In the genomic region with DNA sequence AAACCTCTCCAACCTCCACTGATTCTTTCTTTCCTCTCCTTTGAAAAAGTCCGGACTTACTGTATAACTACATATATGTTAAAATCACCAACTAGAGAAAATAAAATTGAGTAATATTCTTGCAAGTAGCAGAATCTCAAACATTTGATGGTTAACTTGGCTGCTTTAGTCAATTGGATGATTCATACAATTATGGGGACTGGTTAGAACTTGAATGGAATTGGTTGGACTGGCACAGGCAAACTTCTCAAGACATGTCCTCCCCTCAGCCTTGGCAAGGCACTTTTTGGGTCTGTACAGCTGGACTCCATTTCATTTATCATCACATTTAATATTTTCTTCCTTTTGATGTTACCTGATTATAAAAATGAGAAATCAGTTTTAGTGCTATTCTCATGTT, we compare ENCODE assay signal across 15 cellular contexts. TPM values are rescaled to one million over a fixed set of nuclear protein-coding genes. Genes with fewer than 3 reads are reported as not detected.
"Had no signal": no experiment of that assay in that cellular context is flagged by ENCODE, and none has a peak within 500 bp of the region (broad histone marks: within the 10 kb centered on the region; RNA-seq: fewer than 3 reads in every experiment).

No MANE protein-coding gene starts in this region.

- H3K27ac ChIP-seq: coronary artery, thyroid gland, vagina had no signal

- H3K9me3 ChIP-seq: heart right ventricle, pancreas, stomach, thyroid gland, vagina had no signal

- H3K4me3 Mint-ChIP-seq: activated CD4-positive, alpha-beta T cell treated with anti-CD3 and anti-CD28 coated beads for 36 hours; activated naive CD4-positive, alpha-beta T cell treated with anti-CD3 and anti-CD28 coated beads for 36 hours; activated T-helper 1 cell treated with anti-CD3 and anti-CD28 coated beads, Interleukin-12 subunit alpha, Interleukin-12 subunit beta, Interleukin-2, Interleukin-4 antibody, amounts not matched to agents 30 ng/mL and 10 ng/mL and 1 ng/mL, durations not matched to agents 14 hours and 24 hours and 36 hours had no signal

- ATAC-seq: activated CD4-positive, alpha-beta T cell treated with anti-CD3 and anti-CD28 coated beads for 36 hours; heart right ventricle; pancreas had no signal

- DNase-seq: activated CD4-positive, alpha-beta T cell treated with anti-CD3 and anti-CD28 coated beads for 36 hours; activated naive CD4-positive, alpha-beta T cell treated with anti-CD3 and anti-CD28 coated beads for 36 hours; effector CD8-positive, alpha-beta T cell; heart right ventricle; kidney; pancreas; retina; stomach; SW 1271; thyroid gland had no signal

- H3K27me3 ChIP-seq: pancreas, thyroid gland, vagina had no signal

- FAIRE-seq: frontal cortex, pancreas had no signal

- H3K36me3 ChIP-seq: pancreas, stomach, thyroid gland, vagina had no signal

- H3K9me3 Mint-ChIP-seq: activated naive CD4-positive, alpha-beta T cell treated with anti-CD3 and anti-CD28 coated beads for 36 hours; activated T-helper 1 cell treated with anti-CD3 and anti-CD28 coated beads, Interleukin-12 subunit alpha, Interleukin-12 subunit beta, Interleukin-2, Interleukin-4 antibody, amounts not matched to agents 30 ng/mL and 10 ng/mL and 1 ng/mL, durations not matched to agents 14 hours and 24 hours and 36 hours had no signal

- H3K4me3 ChIP-seq: coronary artery, heart right ventricle, pancreas, skin epidermis, stomach, thyroid gland, vagina had no signal

- H3K27ac Mint-ChIP-seq: activated CD4-positive, alpha-beta T cell treated with anti-CD3 and anti-CD28 coated beads for 36 hours; activated naive CD4-positive, alpha-beta T cell treated with anti-CD3 and anti-CD28 coated beads for 36 hours; activated T-helper 1 cell treated with anti-CD3 and anti-CD28 coated beads, Interleukin-12 subunit alpha, Interleukin-12 subunit beta, Interleukin-2, Interleukin-4 antibody, amounts not matched to agents 30 ng/mL and 10 ng/mL and 1 ng/mL, durations not matched to agents 14 hours and 24 hours and 36 hours had no signal

RNA-seq across cellular contexts. Expression of gene WLS, which starts 6.5 kb away (rescaled TPM):
- total RNA-seq: activated CD4-positive, alpha-beta T cell treated with anti-CD3 and anti-CD28 coated beads for 36 hours; activated naive CD4-positive, alpha-beta T cell treated with anti-CD3 and anti-CD28 coated beads for 36 hours had no signal
